Comparison of ENCODE assay signal across 11 cellular contexts in the genomic region with DNA sequence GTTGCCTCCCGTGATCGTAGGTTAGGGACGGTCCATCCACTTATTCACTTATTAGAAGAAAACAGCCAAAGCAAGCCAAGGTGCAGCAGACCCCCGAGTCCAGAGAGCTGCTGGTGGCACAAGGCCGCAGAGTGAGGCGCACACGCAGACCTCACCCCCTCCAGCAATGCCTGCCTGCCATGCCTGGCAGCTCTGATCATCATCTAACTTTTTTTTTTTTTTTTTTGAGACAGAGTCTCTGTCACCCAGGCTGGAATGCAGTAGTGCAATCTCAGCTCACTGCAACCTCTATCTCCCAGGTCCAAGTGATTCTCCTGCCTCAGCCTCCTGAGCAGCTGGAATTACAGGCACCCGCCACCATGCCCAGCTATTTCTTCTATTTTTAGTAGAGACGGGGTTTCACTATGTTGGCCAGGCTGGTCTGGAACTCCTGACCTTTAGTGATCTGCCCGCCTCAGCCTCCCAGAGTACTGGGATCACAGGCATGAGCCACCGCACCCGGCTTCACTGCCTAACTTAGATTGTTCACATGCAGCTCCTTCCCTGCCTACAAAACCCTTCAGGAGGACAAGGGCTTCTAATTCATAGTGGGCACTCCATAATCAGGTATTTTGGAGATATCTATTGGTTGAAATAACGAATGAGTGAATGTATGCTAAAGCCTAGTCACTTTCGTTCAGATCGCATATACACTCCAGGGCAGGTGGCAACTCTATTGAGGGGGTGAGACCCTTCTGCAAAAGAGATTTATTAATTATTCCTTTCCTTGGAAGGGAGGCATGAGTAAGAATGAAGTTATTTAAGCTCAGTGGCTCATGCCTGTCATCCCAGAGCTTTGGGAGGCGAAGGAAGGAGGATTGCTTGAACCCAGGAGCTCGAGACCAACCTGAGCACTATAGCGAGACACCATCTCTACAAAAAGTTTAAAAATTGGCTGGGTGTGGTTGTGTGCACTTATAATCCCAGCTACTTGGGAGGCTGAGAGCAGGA. TPM values are rescaled to one million over a fixed set of nuclear protein-coding genes. Genes with fewer than 3 reads are reported as not detected.
DNase-seq lines count a peak whose midpoint lies in the region; ATAC-seq and TF ChIP-seq lines count a peak whose summit lies in the region.
"Had no signal": no experiment of that assay in that cellular context is flagged by ENCODE, and none has a peak within 500 bp of the region (broad histone marks: within the 10 kb centered on the region; RNA-seq: fewer than 3 reads in every experiment).

No MANE protein-coding gene starts in this region.

- no peak overlapping the region for H3K4me3 Mint-ChIP-seq in Caco-2 (ENCODE audit: unreplicated experiment)
- H3K4me3 Mint-ChIP-seq: activated CD4-positive, alpha-beta T cell treated with anti-CD3 and anti-CD28 coated beads for 36 hours; CD4-positive, CD25-positive, alpha-beta regulatory T cell had no signal

- no peak overlapping the region for H3K4me3 ChIP-seq in Caco-2 (ENCODE audit: low read depth, low read length)
- H3K4me3 ChIP-seq in SJCRH30, result no peak overlapping the region
- peak overlapping the region; percentile 47 for H3K4me3 ChIP-seq in fibroblast of mammary gland (ENCODE audit: control insufficient read depth, low read depth, low read length)
- no peak overlapping the region for H3K4me3 ChIP-seq in gastrocnemius medialis

- peak overlapping the region; percentile 56 for H3K27ac ChIP-seq in SJCRH30
- peak overlapping the region; percentile 64 to 82 (median 80) for H3K27ac ChIP-seq in gastrocnemius medialis

- no peak for TF ChIP-seq POLR2A in gastrocnemius medialis (IDR thresholded peaks at IDR 0.05)

- in situ Hi-C loops in gastrocnemius medialis (cut with MboI; ENCODE audit: low sequenced_read_pairs in 4 of 4), result no loop called here

- POLR2A ChIA-PET in Caco-2 (lab: Charles Lee), result no interaction called here

- H3K27ac Mint-ChIP-seq in Caco-2 (ENCODE audit: unreplicated experiment), result peak overlapping the region; percentile 75
- H3K27ac Mint-ChIP-seq: activated CD4-positive, alpha-beta T cell treated with anti-CD3 and anti-CD28 coated beads for 36 hours had no signal

- CTCF ChIA-PET in Caco-2 (lab: Charles Lee), result no interaction called here

- H3K27me3 ChIP-seq in Caco-2 (replicated peaks; ENCODE audit: control insufficient read depth, insufficient read depth, low read length) (no peaks in the 10 kb centered on the region), SJCRH30 (no peaks in the 10 kb centered on the region), gastrocnemius medialis (peaks cover 0 to 2% (median 0%) of the 10 kb centered on the region in 3 donors)

- BruUV-seq in Caco-2 (replicated peaks; lab: Mats Ljungman, UMichigan), result no TSS peak

- intact Hi-C loops in Caco-2 (cut with micrococcal nuclease; ENCODE audit: unreplicated experiment), result no loop called here
- intact Hi-C loops in gastrocnemius medialis (cut with DNase I; ENCODE audit: low total_unique reads), result no loop called here

- H3K9me3 ChIP-seq in Caco-2 (no peaks in the 10 kb centered on the region), SJCRH30 (replicated peaks) (no peaks in the 10 kb centered on the region), gastrocnemius medialis (no peaks in the 10 kb centered on the region)

- H3K36me3 ChIP-seq in Caco-2 (ENCODE audit: control insufficient read depth, insufficient read depth, low read length), result no peaks in the 10 kb centered on the region
- H3K36me3 ChIP-seq in SJCRH30, result no peaks in the 10 kb centered on the region
- no peaks in the 10 kb centered on the region for H3K36me3 ChIP-seq in gastrocnemius medialis

- no peaks in the 10 kb centered on the region for H3K9me3 Mint-ChIP-seq in Caco-2 (ENCODE audit: unreplicated experiment)
- H3K9me3 Mint-ChIP-seq: CD4-positive, CD25-positive, alpha-beta regulatory T cell had no signal

- H3K4me1 Mint-ChIP-seq in Caco-2 (ENCODE audit: low read depth, unreplicated experiment), result peaks cover 22% of the 10 kb centered on the region

- H3K4me1 ChIP-seq in Caco-2 (peaks cover 27% of the 10 kb centered on the region), SJCRH30 (peaks cover 12% of the 10 kb centered on the region), gastrocnemius medialis (peaks cover 15 to 18% of the 10 kb centered on the region in 2 donors)

- ATAC-seq in gastrocnemius medialis (no peak), GM19324 (IDR thresholded peaks at IDR 0.05; ENCODE audit: low FRiP score, unreplicated experiment) (no peak)

- DNase-seq in Caco-2 (no peak), SJCRH30 (no peak), fibroblast of mammary gland (ENCODE audit: low read depth) (no peak), gastrocnemius medialis (no peak), NOMO-1 treated with DMSO at 0.1 percent for 48 hours (lab: John Stamatoyannopoulos, UW; ENCODE audit: unreplicated experiment) (no peak), NCI-H1092 (lab: John Stamatoyannopoulos, UW) (no peak)
- DNase-seq in stimulated activated CD4-positive, alpha-beta T cell treated with anti-CD3 and anti-CD28 coated beads, Interleukin-12 subunit alpha, Interleukin-12 subunit beta, amount 100 ng/mL, for 4 hours, result no peak
- DNase-seq: NCI-H1930 had no signal

- H3K36me3 Mint-ChIP-seq in Caco-2 (ENCODE audit: insufficient read depth, unreplicated experiment), result no peaks in the 10 kb centered on the region
- H3K36me3 Mint-ChIP-seq: CD4-positive, CD25-positive, alpha-beta regulatory T cell had no signal

- H3K27me3 Mint-ChIP-seq in Caco-2 (ENCODE audit: insufficient read depth, unreplicated experiment), result no peaks in the 10 kb centered on the region

- TF ChIP-seq CTCF in Caco-2 (IDR thresholded peaks at IDR 0.05; ENCODE audit: insufficient read depth in 1 of 2, low read depth in 1 of 2, low read length in 1 of 2, severe bottlenecking in 1 of 2, unreplicated experiment in 1 of 2) (no peak), fibroblast of mammary gland (conservative IDR thresholded peaks at IDR 0.05; ENCODE audit: control insufficient read depth, insufficient read depth, low read depth, low read length) (no peak), gastrocnemius medialis (IDR thresholded peaks at IDR 0.05 in 4 of 5, conservative IDR thresholded peaks at IDR 0.05 in 1 of 5) (no peak)

RNA-seq across cellular contexts. Expression of gene TRIM56, which starts 15.9 kb away (rescaled TPM):
- total RNA-seq in Caco-2 (2022) (30.3 and 33.4 TPM in 2 replicates), gastrocnemius medialis (10 to 100 TPM in 1 of 4 donors, 1 to 10 TPM in 3; 4.2 to 11.4 (median 6.9) TPM)
- total RNA-seq in SJCRH30 (2014; rRNA removed; shearing (Covaris generic)), result 6.7 and 8.3 TPM in 2 replicates

RNA-seq across cellular contexts. Expression of gene SERPINE1, which starts 25.8 kb away (rescaled TPM):
- total RNA-seq in Caco-2 (2022), result 0.09 and 0.25 TPM in 2 replicates
- total RNA-seq in SJCRH30 (2014; rRNA removed; shearing (Covaris generic)), result 1.2 and 1.7 TPM in 2 replicates
- 10 to 100 TPM in 3 of 4 donors, 1 to 10 TPM in 1; 5.9 to 21.7 (median 12.3) TPM for total RNA-seq in gastrocnemius medialis

RNA-seq across cellular contexts. Expression of gene AP1S1, which starts 53.1 kb away (rescaled TPM):
- total RNA-seq in Caco-2 (2022), result 52.3 and 62.9 TPM in 2 replicates
- total RNA-seq in SJCRH30 (2014; rRNA removed; shearing (Covaris generic)), result 89.2 and 98.3 TPM in 2 replicates
- 10 to 100 TPM in 3 of 4 donors, 1 to 10 TPM in 1; 5.5 to 24.4 (median 15.6) TPM for total RNA-seq in gastrocnemius medialis
